In the genomic region with DNA sequence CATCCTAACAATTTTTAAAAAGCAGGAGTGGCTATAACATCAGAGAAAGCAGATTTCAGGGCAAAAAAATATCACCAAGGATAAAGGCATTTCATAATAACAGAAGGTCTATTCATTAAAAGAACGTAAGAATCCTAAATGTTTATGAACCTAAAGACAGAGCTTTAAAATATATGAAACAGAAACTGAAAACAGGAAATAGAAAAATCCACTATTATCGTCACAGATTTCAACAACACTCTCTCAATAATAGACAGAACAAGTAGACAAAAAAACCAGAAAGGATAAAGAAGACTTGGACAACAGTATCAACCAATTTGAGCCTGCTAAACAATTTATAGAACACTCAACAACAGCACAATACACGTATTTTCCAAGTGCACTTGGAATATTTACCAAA, we compare ENCODE assay signal across 15 cellular contexts.
DNase-seq lines count a peak whose midpoint lies in the region; ATAC-seq and TF ChIP-seq lines count a peak whose summit lies in the region.
"Had no signal": no experiment of that assay in that cellular context is flagged by ENCODE, and none has a peak within 500 bp of the region (broad histone marks: within the 10 kb centered on the region; RNA-seq: fewer than 3 reads in every experiment).

No MANE protein-coding gene starts in this region.

- H3K36me3 ChIP-seq in OCI-LY7 (ENCODE audit: insufficient read depth, low read length) (peaks cover 76% of the 10 kb centered on the region), upper lobe of right lung (peaks cover 91% of the 10 kb centered on the region), endodermal cell (ENCODE audit: control insufficient read depth, insufficient read depth, low read length) (peaks cover 67% of the 10 kb centered on the region)

- no peaks in the 10 kb centered on the region for H3K9me3 ChIP-seq in OCI-LY7 (ENCODE audit: low read length)
- H3K9me3 ChIP-seq in upper lobe of right lung, result no peaks in the 10 kb centered on the region
- no peaks in the 10 kb centered on the region for H3K9me3 ChIP-seq in endodermal cell (ENCODE audit: control insufficient read depth, low read length)
- H3K9me3 ChIP-seq: esophagus muscularis mucosa had no signal

- H4K20me1 ChIP-seq in OCI-LY7 (ENCODE audit: insufficient read depth, low read length), result no peaks in the 10 kb centered on the region

- POLR2A ChIA-PET in OCI-LY7 (lab: Charles Lee), result no interaction called here

- no peak for DNase-seq in activated naive CD4-positive, alpha-beta T cell treated with anti-CD3 and anti-CD28 coated beads for 36 hours
- no peak for DNase-seq in activated naive CD4-positive, alpha-beta T cell treated with anti-CD3 and anti-CD28 coated beads, Interleukin-2, amount 50 U/mL, for 16 hours
- DNase-seq in OCI-LY7 (ENCODE audit: low spot score) (peak; percentile 4), upper lobe of right lung (no peak), endodermal cell (no peak), EL (no peak), AG08396 (ENCODE audit: low spot score) (no peak)
- DNase-seq: IMR-90, mesenchymal stem cell, NCI-H1694, posterior cingulate gyrus, SHP77 treated with DMSO at 0.1 percent for 48 hours had no signal

- TF ChIP-seq CTCF in OCI-LY7 (conservative IDR thresholded peaks at IDR 0.05; ENCODE audit: low read length), result no peak
- no peak for TF ChIP-seq CTCF in upper lobe of right lung (IDR thresholded peaks at IDR 0.05)
- no peak for TF ChIP-seq CTCF in endodermal cell (conservative IDR thresholded peaks at IDR 0.05)

- CTCF ChIA-PET in activated naive CD4-positive, alpha-beta T cell treated with anti-CD3 and anti-CD28 coated beads for 36 hours (lab: Charles Lee), result interaction anchor here (0.6 to 2.0 kb wide), 2 partner anchors 9 to 345 kb away, joined by 3 to 5 read pairs; no protein-coding TSS in a partner anchor
- CTCF ChIA-PET in OCI-LY7 (lab: Charles Lee; ENCODE audit: unreplicated experiment), result no interaction called here

- no peaks in the 10 kb centered on the region for H3K9me2 ChIP-seq in OCI-LY7 (ENCODE audit: insufficient read depth, low read length)

- intact Hi-C loops in activated naive CD4-positive, alpha-beta T cell treated with anti-CD3 and anti-CD28 coated beads for 36 hours (cut with micrococcal nuclease), result loop anchor here (2.0 kb wide), 2 partner anchors 58 to 60 kb away; no protein-coding TSS in a partner anchor
- intact Hi-C loops in OCI-LY7 (cut with micrococcal nuclease; ENCODE audit: unreplicated experiment), result no loop called here
- intact Hi-C loops in upper lobe of right lung (cut with DNase I), result no loop called here

- H2AFZ ChIP-seq in OCI-LY7 (ENCODE audit: low read length), result no peak overlapping the region

- no peaks in the 10 kb centered on the region for H3K27me3 Mint-ChIP-seq in activated naive CD4-positive, alpha-beta T cell treated with anti-CD3 and anti-CD28 coated beads for 36 hours (ENCODE audit: low read depth)
- H3K27me3 Mint-ChIP-seq in endodermal cell (ENCODE audit: insufficient read depth), result no peaks in the 10 kb centered on the region

- H3K4me1 Mint-ChIP-seq in activated naive CD4-positive, alpha-beta T cell treated with anti-CD3 and anti-CD28 coated beads for 36 hours (ENCODE audit: low read depth), result peaks cover 57% of the 10 kb centered on the region
- H3K4me1 Mint-ChIP-seq in endodermal cell, result peaks cover 3% of the 10 kb centered on the region

- H3K4me1 ChIP-seq in OCI-LY7 (ENCODE audit: insufficient read depth, low read length, poor library complexity, severe bottlenecking), result peaks cover 9% of the 10 kb centered on the region
- H3K4me1 ChIP-seq in upper lobe of right lung, result no peaks in the 10 kb centered on the region
- H3K4me1 ChIP-seq in endodermal cell (ENCODE audit: control insufficient read depth, insufficient read depth, low read length), result no peaks in the 10 kb centered on the region
- H3K4me1 ChIP-seq: esophagus muscularis mucosa had no signal

- H3K9ac ChIP-seq in endodermal cell (ENCODE audit: extremely low read depth, low read length, poor library complexity, severe bottlenecking), result no peak overlapping the region

- peaks cover 38% of the 10 kb centered on the region for H3K36me3 Mint-ChIP-seq in activated naive CD4-positive, alpha-beta T cell treated with anti-CD3 and anti-CD28 coated beads for 36 hours (ENCODE audit: low read depth)
- peaks cover 33% of the 10 kb centered on the region for H3K36me3 Mint-ChIP-seq in endodermal cell (ENCODE audit: low read depth)

- H3K4me2 ChIP-seq in OCI-LY7 (ENCODE audit: low read length), result peak overlapping the region; percentile 56

- no peaks in the 10 kb centered on the region for H3K79me2 ChIP-seq in OCI-LY7 (ENCODE audit: insufficient read depth, low read depth, low read length)

- BruUV-seq in OCI-LY7 (replicated peaks; lab: Mats Ljungman, UMichigan), result no TSS peak

- H3K4me3 ChIP-seq in OCI-LY7 (ENCODE audit: low read depth, low read length, poor library complexity, severe bottlenecking) (peak overlapping the region; percentile 15), upper lobe of right lung (no peak overlapping the region), endodermal cell (ENCODE audit: low read length) (no peak overlapping the region)
- H3K4me3 ChIP-seq: esophagus muscularis mucosa had no signal

- peak overlapping the region; percentile 57 for H3K4me3 Mint-ChIP-seq in activated naive CD4-positive, alpha-beta T cell treated with anti-CD3 and anti-CD28 coated beads for 36 hours
- no peak overlapping the region for H3K4me3 Mint-ChIP-seq in endodermal cell
- H3K4me3 Mint-ChIP-seq: WTC11 had no signal

- H3K27me3 ChIP-seq in upper lobe of right lung (no peaks in the 10 kb centered on the region), endodermal cell (ENCODE audit: control insufficient read depth, insufficient read depth, low read length, poor library complexity, severe bottlenecking) (no peaks in the 10 kb centered on the region)
- H3K27me3 ChIP-seq: esophagus muscularis mucosa had no signal

- 80 to 100% methylated on average over 1 to 3 of the region's 3 CpGs for WGBS in endodermal cell (ENCODE audit: insufficient coverage in 1 of 2, insufficient read length in 1 of 2), 2 experiments

- no peak for ATAC-seq in upper lobe of right lung
- ATAC-seq: WTC11 had no signal

- H3K27ac ChIP-seq in OCI-LY7 (ENCODE audit: low read depth, low read length, poor library complexity, severe bottlenecking), result no peak overlapping the region
- H3K27ac ChIP-seq in cingulate gyrus (ENCODE audit: low read depth, low read length), result peak overlapping the region; percentile 32
- H3K27ac ChIP-seq in upper lobe of right lung, result peak overlapping the region; percentile 20
- no peak overlapping the region for H3K27ac ChIP-seq in endodermal cell (ENCODE audit: low read depth, low read length)
- H3K27ac ChIP-seq: esophagus muscularis mucosa had no signal

- no peaks in the 10 kb centered on the region for H3K9me3 Mint-ChIP-seq in activated naive CD4-positive, alpha-beta T cell treated with anti-CD3 and anti-CD28 coated beads for 36 hours
- H3K9me3 Mint-ChIP-seq in endodermal cell, result no peaks in the 10 kb centered on the region
- H3K9me3 Mint-ChIP-seq: WTC11 had no signal

- H3K27ac Mint-ChIP-seq in activated naive CD4-positive, alpha-beta T cell treated with anti-CD3 and anti-CD28 coated beads for 36 hours, result peak overlapping the region; percentile 83
- no peak overlapping the region for H3K27ac Mint-ChIP-seq in endodermal cell
- H3K27ac Mint-ChIP-seq: WTC11 had no signal

Comparison
In these comparisons a context has a peak if more than half of its experiments do, and no peak if none do; other contexts are left out.
1. H3K27ac ChIP-seq: peak in cingulate gyrus (single experiment) and upper lobe of right lung (single experiment); none in OCI-LY7 (single experiment) and endodermal cell (single experiment).